ENCODE assay signal across 16 cellular contexts in genomic region chrX:70088791-70089190, GRCh38. TPM values are rescaled to one million over a fixed set of nuclear protein-coding genes. Genes with fewer than 3 reads are reported as not detected.
A peak's percentile ranks its signal among the peaks of the same experiment; 100 is the strongest.
DNase-seq lines count a peak whose midpoint lies in the region; ATAC-seq, FAIRE-seq and TF ChIP-seq lines count a peak whose summit lies in the region.
"Had no signal": no experiment of that assay in that cellular context is flagged by ENCODE, and none has a peak within 500 bp of the region (broad histone marks: within the 10 kb centered on the region; RNA-seq: fewer than 3 reads in every experiment).

No MANE protein-coding gene starts in this region.

- peaks cover 6% of the 10 kb centered on the region for H3K4me1 Mint-ChIP-seq in astrocyte (ENCODE audit: low read depth, unreplicated experiment)
- H3K4me1 Mint-ChIP-seq: B cell had no signal

- DNase-seq in PC-3, result no peak
- no peak for DNase-seq in astrocyte (ENCODE audit: low read depth)
- DNase-seq in left kidney (ENCODE audit: low read depth, low spot score), result peak; percentile 2
- DNase-seq in cardiac septum (ENCODE audit: low spot score), result no peak
- no peak for DNase-seq in NCI-H187 treated with DMSO at 0.1 percent for 48 hours (lab: John Stamatoyannopoulos, UW)
- DNase-seq in left cardiac atrium, result no peak
- DNase-seq: C1 segment of cervical spinal cord; CD4-positive, alpha-beta T cell; DND-41; GF-D8 had no signal

- H3K9me3 ChIP-seq in PC-3 (ENCODE audit: low read length), result no peaks in the 10 kb centered on the region
- H3K9me3 ChIP-seq in astrocyte (ENCODE audit: insufficient read depth, low read depth, low read length), result no peaks in the 10 kb centered on the region

- no peaks in the 10 kb centered on the region for H3K9me2 ChIP-seq in PC-3 (replicated peaks; ENCODE audit: low read length)

- FAIRE-seq in astrocyte (lab: Jason Lieb, UNC), result peak; percentile 23
- FAIRE-seq: A204.1 had no signal

- POLR2A ChIA-PET in PC-3 (lab: Charles Lee; ENCODE audit: unreplicated experiment), result interaction anchor here (0.5 kb wide), 1 partner anchor 8 kb away, joined by 5 read pairs; no protein-coding TSS in a partner anchor

- H3F3A ChIP-seq in PC-3 (ENCODE audit: low read length, unreplicated experiment), result no peaks in the 10 kb centered on the region

- H3K27me3 Mint-ChIP-seq in astrocyte (ENCODE audit: low read depth, unreplicated experiment), result peaks cover 5% of the 10 kb centered on the region
- H3K27me3 Mint-ChIP-seq: B cell; CD4-positive, alpha-beta T cell had no signal

- H3K36me3 ChIP-seq in PC-3 (ENCODE audit: low read depth, low read length) (no peaks in the 10 kb centered on the region), astrocyte (ENCODE audit: insufficient read depth, low read length) (no peaks in the 10 kb centered on the region)

- no peak overlapping the region for H3K4me3 Mint-ChIP-seq in astrocyte (ENCODE audit: unreplicated experiment)
- H3K4me3 Mint-ChIP-seq: B cell; CD4-positive, alpha-beta T cell had no signal

- H3K9ac ChIP-seq in PC-3 (ENCODE audit: low read length), result no peak overlapping the region
- no peak overlapping the region for H3K9ac ChIP-seq in astrocyte (ENCODE audit: low read length)

- H3K79me2 ChIP-seq in PC-3 (ENCODE audit: low read length) (no peaks in the 10 kb centered on the region), astrocyte (ENCODE audit: insufficient read depth, low read length) (no peaks in the 10 kb centered on the region)

- no peak; the same call in 1 of the 2 replicates for ATAC-seq in PC-3
- ATAC-seq in HG02678 (IDR thresholded peaks at IDR 0.05; ENCODE audit: unreplicated experiment), result no peak
- ATAC-seq in left cardiac atrium, result no peak
- ATAC-seq: HCT116 had no signal

- H4K20me1 ChIP-seq in PC-3 (ENCODE audit: low read length) (no peaks in the 10 kb centered on the region), astrocyte (ENCODE audit: insufficient read depth, low read length) (no peaks in the 10 kb centered on the region)

- TF ChIP-seq CTCF in PC-3 (conservative IDR thresholded peaks at IDR 0.05; ENCODE audit: low read depth, low read length) (no peak), astrocyte (IDR thresholded peaks at IDR 0.05; ENCODE audit: insufficient read depth, low read depth, low read length) (no peak)

- CTCF ChIA-PET in PC-3 (lab: Charles Lee), result no interaction called here

- H3K4me2 ChIP-seq in PC-3 (ENCODE audit: low read length) (no peak overlapping the region), astrocyte (ENCODE audit: low read length) (no peak overlapping the region)

- H2AFZ ChIP-seq in PC-3 (ENCODE audit: low read length) (no peak overlapping the region), astrocyte (ENCODE audit: low read depth, low read length) (no peak overlapping the region)

- H3K27me3 ChIP-seq in PC-3 (ENCODE audit: low read length) (no peaks in the 10 kb centered on the region), astrocyte (ENCODE audit: insufficient read depth, low read length) (no peaks in the 10 kb centered on the region)

- H3K36me3 Mint-ChIP-seq in astrocyte (ENCODE audit: low read depth, unreplicated experiment), result no peaks in the 10 kb centered on the region

- BruUV-seq in PC-3 (replicated peaks; lab: Mats Ljungman, UMichigan), result no TSS peak

- H3K4me1 ChIP-seq in PC-3 (ENCODE audit: insufficient read depth, low read length) (peaks cover 35% of the 10 kb centered on the region), astrocyte (ENCODE audit: insufficient read depth, low read length) (no peaks in the 10 kb centered on the region)

- H3K9me3 Mint-ChIP-seq in astrocyte (ENCODE audit: unreplicated experiment), result no peaks in the 10 kb centered on the region
- H3K9me3 Mint-ChIP-seq: CD4-positive, alpha-beta T cell had no signal

- peak overlapping the region; percentile 57 for H3K27ac ChIP-seq in PC-3 (ENCODE audit: low read length)
- no peak overlapping the region for H3K27ac ChIP-seq in astrocyte (ENCODE audit: low read depth, low read length)

- H3K4me3 ChIP-seq in PC-3 (ENCODE audit: low read length) (no peak overlapping the region), astrocyte (ENCODE audit: insufficient read depth, low read depth, low read length) (no peak overlapping the region)

- no peak overlapping the region for H3K27ac Mint-ChIP-seq in astrocyte (ENCODE audit: unreplicated experiment)
- H3K27ac Mint-ChIP-seq: B cell; CD4-positive, alpha-beta T cell had no signal

- intact Hi-C loops in PC-3 (cut with micrococcal nuclease), result loop anchor here (2.0 kb wide), 1 partner anchor 42 kb away; no protein-coding TSS in a partner anchor
- intact Hi-C loops in cardiac septum (cut with DNase I), result no loop called here
- intact Hi-C loops in left cardiac atrium (cut with DNase I), result loop anchor here in 1 of 2 donors (5.0 kb wide), 1 partner anchor 46 kb away; no protein-coding TSS in a partner anchor

RNA-seq across cellular contexts. Expression of gene OTUD6A, which starts 26.5 kb away (rescaled TPM):
- total RNA-seq in PC-3 (2014; rRNA removed) (not detected in 2 replicates), astrocyte (not detected in 2 replicates), cardiac septum (not detected), left cardiac atrium (not detected)
- total RNA-seq: B cell; CD4-positive, alpha-beta T cell; H4; HT1080 had no signal

RNA-seq across cellular contexts. Expression of gene AWAT2, which starts 39.1 kb away (rescaled TPM):
- total RNA-seq in PC-3 (2014; rRNA removed), result not detected in 2 replicates
- not detected in 2 replicates for total RNA-seq in astrocyte
- total RNA-seq in cardiac septum, result not detected
- not detected for total RNA-seq in left cardiac atrium
- total RNA-seq: B cell; CD4-positive, alpha-beta T cell; H4 had no signal

RNA-seq across cellular contexts. Expression of gene IGBP1, which starts 44.5 kb away (rescaled TPM):
- 43.0 and 51.1 TPM in 2 replicates for total RNA-seq in PC-3 (2014; rRNA removed)
- total RNA-seq in astrocyte, result 38.2 and 41.1 TPM in 2 replicates
- 31.2 TPM for total RNA-seq in cardiac septum
- total RNA-seq in left cardiac atrium, result 10 to 100 TPM; 39.8 to 41.6 TPM
